Comparison of ENCODE assay signal across 1 cellular context in the genomic region with DNA sequence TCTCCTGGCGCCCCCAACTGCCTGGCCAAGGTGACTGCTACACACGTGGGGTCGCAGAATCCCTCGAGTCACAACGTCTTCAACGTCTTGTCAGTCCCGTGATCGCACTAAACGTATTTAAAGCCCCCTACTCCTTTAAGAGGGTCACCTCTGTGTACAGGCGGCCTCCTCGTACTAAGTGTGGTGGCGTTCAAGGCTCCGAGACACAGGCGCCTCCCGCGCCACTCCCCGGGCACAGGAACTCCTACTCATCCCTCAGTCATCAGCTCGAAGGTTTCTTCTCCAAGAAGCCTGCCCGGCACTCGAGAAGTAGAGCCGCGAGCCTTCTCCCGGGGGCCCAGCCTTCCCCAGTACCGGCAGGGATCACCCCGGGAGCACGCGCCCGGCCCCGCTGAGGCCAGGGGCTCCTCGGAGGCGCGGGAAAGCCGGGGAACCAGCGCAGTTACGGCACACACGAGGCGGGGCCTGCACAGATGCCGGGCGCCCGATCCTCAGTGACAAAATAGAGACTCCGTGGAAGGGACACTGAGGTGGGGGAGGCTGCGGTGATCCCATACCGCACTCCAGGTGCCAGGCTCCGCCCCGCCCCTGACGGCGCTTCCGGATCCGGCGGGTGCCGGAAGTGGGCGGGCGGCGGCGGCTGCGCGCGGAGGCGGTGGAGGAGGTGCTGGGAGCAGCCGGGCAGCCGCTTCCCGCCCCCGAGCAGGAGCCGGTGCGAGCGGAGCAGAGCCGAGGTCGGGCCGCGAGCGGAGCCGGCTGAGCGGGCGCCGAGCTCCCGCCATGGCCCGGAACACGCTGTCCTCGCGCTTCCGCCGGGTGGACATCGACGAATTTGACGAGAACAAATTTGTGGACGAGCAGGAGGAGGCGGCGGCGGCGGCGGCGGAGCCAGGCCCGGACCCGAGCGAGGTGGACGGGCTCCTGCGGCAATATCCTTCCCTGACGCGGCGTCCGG.
TF ChIP-seq lines count a peak whose summit lies in the region.

No MANE protein-coding gene starts in this region.

TF ChIP-seq in H1, 55 proteins besides CTCF, POLR2A, EP300 and RAD21 (continues in another document):
- TF ChIP-seq POU5F1 (IDR thresholded peaks at IDR 0.05; ENCODE audit: low read depth, low read length) (no peak), GTF2F1 (IDR thresholded peaks at IDR 0.05; ENCODE audit: borderline replicate concordance, low read depth, low read length) (no peak), TAF1 (IDR thresholded peaks at IDR 0.05; ENCODE audit: low read depth, low read length) (peak; percentile 87), CEBPB (IDR thresholded peaks at IDR 0.05; ENCODE audit: low read depth, low read length) (no peak), JUN (IDR thresholded peaks at IDR 0.05; ENCODE audit: low read depth, low read length) (no peak), RBBP5 (IDR thresholded peaks at IDR 0.05; ENCODE audit: borderline replicate concordance, low read depth, low read length) (0 out of 2 replicates have a peak, but pooled peaks have one; percentile 13), ZNF274 (IDR thresholded peaks at IDR 0.05; ENCODE audit: borderline replicate concordance, extremely low read depth, low read length) (no peak), CBX5 (IDR thresholded peaks at IDR 0.05; ENCODE audit: low read depth, low read length) (no peak), SAP30 (IDR thresholded peaks at IDR 0.05; ENCODE audit: insufficient read depth, insufficient replicate concordance, low read length) (peak; percentile 96), CBX8 (IDR thresholded peaks at IDR 0.05; ENCODE audit: borderline replicate concordance, low read depth, low read length) (no peak), YY1 (IDR thresholded peaks at IDR 0.05; ENCODE audit: low read depth, low read length) (no peak), TEAD4 (IDR thresholded peaks at IDR 0.05; ENCODE audit: low read depth, low read length) (peak; percentile 7; the same call in 1 of the 2 replicates), BCL11A (IDR thresholded peaks at IDR 0.05; ENCODE audit: low read depth in 2 of 2, low read length in 2 of 2) (no peak), KDM5A (IDR thresholded peaks at IDR 0.05; ENCODE audit: low read length) (peak; percentile 15; the same call in 1 of the 2 replicates), SIX5 (IDR thresholded peaks at IDR 0.05; ENCODE audit: low read depth, low read length) (no peak), NANOG (IDR thresholded peaks at IDR 0.05; ENCODE audit: insufficient read depth, low read depth, low read length, poor library complexity, severe bottlenecking) (no peak), SP1 (IDR thresholded peaks at IDR 0.05; ENCODE audit: low read depth, low read length) (peak; percentile 50; the same call in 1 of the 2 replicates), RFX5 (IDR thresholded peaks at IDR 0.05; ENCODE audit: borderline replicate concordance, low read depth, low read length) (no peak), HDAC6 (IDR thresholded peaks at IDR 0.05; ENCODE audit: low read depth, low read length) (no peak), HDAC2 (IDR thresholded peaks at IDR 0.05; ENCODE audit: borderline replicate concordance in 1 of 2, low read depth in 2 of 2, low read length in 2 of 2) (peak in 1 of 2 experiments; percentile 30; a peak in 2 of 4 replicates), TBP (IDR thresholded peaks at IDR 0.05; ENCODE audit: low read depth, low read length) (peak; percentile 63; the same call in 1 of the 2 replicates), SIN3A (conservative IDR thresholded peaks at IDR 0.05 in 1 of 2, IDR thresholded peaks at IDR 0.05 in 1 of 2; ENCODE audit: low read depth in 1 of 2, low read length in 2 of 2) (peak; percentile 78 to 79; a peak in 2 of 4 replicates), SP2 (IDR thresholded peaks at IDR 0.05; ENCODE audit: low read length) (no peak), MAFK (IDR thresholded peaks at IDR 0.05; ENCODE audit: low read depth, low read length) (no peak), GABPA (IDR thresholded peaks at IDR 0.05; ENCODE audit: borderline replicate concordance, insufficient read depth, low read length) (peak; percentile 91), SRF (IDR thresholded peaks at IDR 0.05; ENCODE audit: low read depth, low read length) (no peak), ASH2L (IDR thresholded peaks at IDR 0.05; ENCODE audit: low read length) (peak; percentile 52), KDM1A (IDR thresholded peaks at IDR 0.05; ENCODE audit: borderline replicate concordance, low read length) (no peak), EZH2 (IDR thresholded peaks at IDR 0.05; ENCODE audit: low read depth, low read length, severe bottlenecking) (no peak), BACH1 (IDR thresholded peaks at IDR 0.05; ENCODE audit: low read length) (no peak), CREB1 (IDR thresholded peaks at IDR 0.05) (no peak), BRCA1 (IDR thresholded peaks at IDR 0.05; ENCODE audit: low read depth, low read length) (no peak), EGR1 (IDR thresholded peaks at IDR 0.05; ENCODE audit: borderline replicate concordance, low read depth, low read length) (peak; percentile 86), TCF12 (IDR thresholded peaks at IDR 0.05; ENCODE audit: low read depth, low read length) (no peak), CHD2 (IDR thresholded peaks at IDR 0.05; ENCODE audit: low read length) (no peak), SP4 (IDR thresholded peaks at IDR 0.05; ENCODE audit: low read length) (no peak), PHF8 (conservative IDR thresholded peaks at IDR 0.05; ENCODE audit: low read depth, low read length) (peak; percentile 90), RNF2 (IDR thresholded peaks at IDR 0.05; ENCODE audit: borderline replicate concordance, low read depth, low read length, missing control alignments, poor library complexity, severe bottlenecking) (no peak), RXRA (IDR thresholded peaks at IDR 0.05; ENCODE audit: insufficient read depth, low read depth, low read length) (no peak), POLR2AphosphoS5 (IDR thresholded peaks at IDR 0.05; ENCODE audit: low read depth, low read length) (peak; percentile 68), TAF7 (optimal IDR thresholded peaks at IDR 0.05; ENCODE audit: borderline replicate concordance, low read depth, low read length) (peak; percentile 60), SIRT6 (IDR thresholded peaks at IDR 0.05; ENCODE audit: low read length) (no peak), SUZ12 (IDR thresholded peaks at IDR 0.05; ENCODE audit: low read length) (no peak), NRF1 (IDR thresholded peaks at IDR 0.05; ENCODE audit: low read depth, low read length) (no peak), JUND (IDR thresholded peaks at IDR 0.05; ENCODE audit: low read length) (no peak), CTBP2 (IDR thresholded peaks at IDR 0.05; ENCODE audit: borderline replicate concordance, insufficient read depth, insufficient read length, low read length) (no peak), KDM4A (IDR thresholded peaks at IDR 0.05; ENCODE audit: low read depth, low read length, severe bottlenecking) (peak; percentile 72), CHD1 (IDR thresholded peaks at IDR 0.05; ENCODE audit: low read depth, low read length) (no peak)
- TF ChIP-seq, protein P1, sequence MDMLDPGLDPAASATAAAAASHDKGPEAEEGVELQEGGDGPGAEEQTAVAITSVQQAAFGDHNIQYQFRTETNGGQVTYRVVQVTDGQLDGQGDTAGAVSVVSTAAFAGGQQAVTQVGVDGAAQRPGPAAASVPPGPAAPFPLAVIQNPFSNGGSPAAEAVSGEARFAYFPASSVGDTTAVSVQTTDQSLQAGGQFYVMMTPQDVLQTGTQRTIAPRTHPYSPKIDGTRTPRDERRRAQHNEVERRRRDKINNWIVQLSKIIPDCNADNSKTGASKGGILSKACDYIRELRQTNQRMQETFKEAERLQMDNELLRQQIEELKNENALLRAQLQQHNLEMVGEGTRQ (IDR thresholded peaks at IDR 0.05; ENCODE audit: low read length) = no peak
- TF ChIP-seq, protein P2, sequence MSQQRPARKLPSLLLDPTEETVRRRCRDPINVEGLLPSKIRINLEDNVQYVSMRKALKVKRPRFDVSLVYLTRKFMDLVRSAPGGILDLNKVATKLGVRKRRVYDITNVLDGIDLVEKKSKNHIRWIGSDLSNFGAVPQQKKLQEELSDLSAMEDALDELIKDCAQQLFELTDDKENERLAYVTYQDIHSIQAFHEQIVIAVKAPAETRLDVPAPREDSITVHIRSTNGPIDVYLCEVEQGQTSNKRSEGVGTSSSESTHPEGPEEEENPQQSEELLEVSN (IDR thresholded peaks at IDR 0.05) = peak; percentile 73; the same call in 1 of the 2 replicates
- TF ChIP-seq, protein P3, sequence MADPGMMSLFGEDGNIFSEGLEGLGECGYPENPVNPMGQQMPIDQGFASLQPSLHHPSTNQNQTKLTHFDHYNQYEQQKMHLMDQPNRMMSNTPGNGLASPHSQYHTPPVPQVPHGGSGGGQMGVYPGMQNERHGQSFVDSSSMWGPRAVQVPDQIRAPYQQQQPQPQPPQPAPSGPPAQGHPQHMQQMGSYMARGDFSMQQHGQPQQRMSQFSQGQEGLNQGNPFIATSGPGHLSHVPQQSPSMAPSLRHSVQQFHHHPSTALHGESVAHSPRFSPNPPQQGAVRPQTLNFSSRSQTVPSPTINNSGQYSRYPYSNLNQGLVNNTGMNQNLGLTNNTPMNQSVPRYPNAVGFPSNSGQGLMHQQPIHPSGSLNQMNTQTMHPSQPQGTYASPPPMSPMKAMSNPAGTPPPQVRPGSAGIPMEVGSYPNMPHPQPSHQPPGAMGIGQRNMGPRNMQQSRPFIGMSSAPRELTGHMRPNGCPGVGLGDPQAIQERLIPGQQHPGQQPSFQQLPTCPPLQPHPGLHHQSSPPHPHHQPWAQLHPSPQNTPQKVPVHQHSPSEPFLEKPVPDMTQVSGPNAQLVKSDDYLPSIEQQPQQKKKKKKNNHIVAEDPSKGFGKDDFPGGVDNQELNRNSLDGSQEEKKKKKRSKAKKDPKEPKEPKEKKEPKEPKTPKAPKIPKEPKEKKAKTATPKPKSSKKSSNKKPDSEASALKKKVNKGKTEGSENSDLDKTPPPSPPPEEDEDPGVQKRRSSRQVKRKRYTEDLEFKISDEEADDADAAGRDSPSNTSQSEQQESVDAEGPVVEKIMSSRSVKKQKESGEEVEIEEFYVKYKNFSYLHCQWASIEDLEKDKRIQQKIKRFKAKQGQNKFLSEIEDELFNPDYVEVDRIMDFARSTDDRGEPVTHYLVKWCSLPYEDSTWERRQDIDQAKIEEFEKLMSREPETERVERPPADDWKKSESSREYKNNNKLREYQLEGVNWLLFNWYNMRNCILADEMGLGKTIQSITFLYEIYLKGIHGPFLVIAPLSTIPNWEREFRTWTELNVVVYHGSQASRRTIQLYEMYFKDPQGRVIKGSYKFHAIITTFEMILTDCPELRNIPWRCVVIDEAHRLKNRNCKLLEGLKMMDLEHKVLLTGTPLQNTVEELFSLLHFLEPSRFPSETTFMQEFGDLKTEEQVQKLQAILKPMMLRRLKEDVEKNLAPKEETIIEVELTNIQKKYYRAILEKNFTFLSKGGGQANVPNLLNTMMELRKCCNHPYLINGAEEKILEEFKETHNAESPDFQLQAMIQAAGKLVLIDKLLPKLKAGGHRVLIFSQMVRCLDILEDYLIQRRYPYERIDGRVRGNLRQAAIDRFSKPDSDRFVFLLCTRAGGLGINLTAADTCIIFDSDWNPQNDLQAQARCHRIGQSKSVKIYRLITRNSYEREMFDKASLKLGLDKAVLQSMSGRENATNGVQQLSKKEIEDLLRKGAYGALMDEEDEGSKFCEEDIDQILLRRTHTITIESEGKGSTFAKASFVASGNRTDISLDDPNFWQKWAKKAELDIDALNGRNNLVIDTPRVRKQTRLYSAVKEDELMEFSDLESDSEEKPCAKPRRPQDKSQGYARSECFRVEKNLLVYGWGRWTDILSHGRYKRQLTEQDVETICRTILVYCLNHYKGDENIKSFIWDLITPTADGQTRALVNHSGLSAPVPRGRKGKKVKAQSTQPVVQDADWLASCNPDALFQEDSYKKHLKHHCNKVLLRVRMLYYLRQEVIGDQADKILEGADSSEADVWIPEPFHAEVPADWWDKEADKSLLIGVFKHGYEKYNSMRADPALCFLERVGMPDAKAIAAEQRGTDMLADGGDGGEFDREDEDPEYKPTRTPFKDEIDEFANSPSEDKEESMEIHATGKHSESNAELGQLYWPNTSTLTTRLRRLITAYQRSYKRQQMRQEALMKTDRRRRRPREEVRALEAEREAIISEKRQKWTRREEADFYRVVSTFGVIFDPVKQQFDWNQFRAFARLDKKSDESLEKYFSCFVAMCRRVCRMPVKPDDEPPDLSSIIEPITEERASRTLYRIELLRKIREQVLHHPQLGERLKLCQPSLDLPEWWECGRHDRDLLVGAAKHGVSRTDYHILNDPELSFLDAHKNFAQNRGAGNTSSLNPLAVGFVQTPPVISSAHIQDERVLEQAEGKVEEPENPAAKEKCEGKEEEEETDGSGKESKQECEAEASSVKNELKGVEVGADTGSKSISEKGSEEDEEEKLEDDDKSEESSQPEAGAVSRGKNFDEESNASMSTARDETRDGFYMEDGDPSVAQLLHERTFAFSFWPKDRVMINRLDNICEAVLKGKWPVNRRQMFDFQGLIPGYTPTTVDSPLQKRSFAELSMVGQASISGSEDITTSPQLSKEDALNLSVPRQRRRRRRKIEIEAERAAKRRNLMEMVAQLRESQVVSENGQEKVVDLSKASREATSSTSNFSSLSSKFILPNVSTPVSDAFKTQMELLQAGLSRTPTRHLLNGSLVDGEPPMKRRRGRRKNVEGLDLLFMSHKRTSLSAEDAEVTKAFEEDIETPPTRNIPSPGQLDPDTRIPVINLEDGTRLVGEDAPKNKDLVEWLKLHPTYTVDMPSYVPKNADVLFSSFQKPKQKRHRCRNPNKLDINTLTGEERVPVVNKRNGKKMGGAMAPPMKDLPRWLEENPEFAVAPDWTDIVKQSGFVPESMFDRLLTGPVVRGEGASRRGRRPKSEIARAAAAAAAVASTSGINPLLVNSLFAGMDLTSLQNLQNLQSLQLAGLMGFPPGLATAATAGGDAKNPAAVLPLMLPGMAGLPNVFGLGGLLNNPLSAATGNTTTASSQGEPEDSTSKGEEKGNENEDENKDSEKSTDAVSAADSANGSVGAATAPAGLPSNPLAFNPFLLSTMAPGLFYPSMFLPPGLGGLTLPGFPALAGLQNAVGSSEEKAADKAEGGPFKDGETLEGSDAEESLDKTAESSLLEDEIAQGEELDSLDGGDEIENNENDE (IDR thresholded peaks at IDR 0.05; ENCODE audit: insufficient replicate concordance, low read length) = no peak
- TF ChIP-seq, protein P4, sequence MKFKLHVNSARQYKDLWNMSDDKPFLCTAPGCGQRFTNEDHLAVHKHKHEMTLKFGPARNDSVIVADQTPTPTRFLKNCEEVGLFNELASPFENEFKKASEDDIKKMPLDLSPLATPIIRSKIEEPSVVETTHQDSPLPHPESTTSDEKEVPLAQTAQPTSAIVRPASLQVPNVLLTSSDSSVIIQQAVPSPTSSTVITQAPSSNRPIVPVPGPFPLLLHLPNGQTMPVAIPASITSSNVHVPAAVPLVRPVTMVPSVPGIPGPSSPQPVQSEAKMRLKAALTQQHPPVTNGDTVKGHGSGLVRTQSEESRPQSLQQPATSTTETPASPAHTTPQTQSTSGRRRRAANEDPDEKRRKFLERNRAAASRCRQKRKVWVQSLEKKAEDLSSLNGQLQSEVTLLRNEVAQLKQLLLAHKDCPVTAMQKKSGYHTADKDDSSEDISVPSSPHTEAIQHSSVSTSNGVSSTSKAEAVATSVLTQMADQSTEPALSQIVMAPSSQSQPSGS (IDR thresholded peaks at IDR 0.05; ENCODE audit: low read length) = no peak
- TF ChIP-seq, protein P5, sequence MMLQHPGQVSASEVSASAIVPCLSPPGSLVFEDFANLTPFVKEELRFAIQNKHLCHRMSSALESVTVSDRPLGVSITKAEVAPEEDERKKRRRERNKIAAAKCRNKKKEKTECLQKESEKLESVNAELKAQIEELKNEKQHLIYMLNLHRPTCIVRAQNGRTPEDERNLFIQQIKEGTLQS (IDR thresholded peaks at IDR 0.05; ENCODE audit: insufficient read depth, low read depth, low read length) = no peak
- TF ChIP-seq, protein P6, sequence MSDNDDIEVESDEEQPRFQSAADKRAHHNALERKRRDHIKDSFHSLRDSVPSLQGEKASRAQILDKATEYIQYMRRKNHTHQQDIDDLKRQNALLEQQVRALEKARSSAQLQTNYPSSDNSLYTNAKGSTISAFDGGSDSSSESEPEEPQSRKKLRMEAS (IDR thresholded peaks at IDR 0.05) = peak; percentile 91
